Comparison of ENCODE assay signal across 15 cellular contexts in genomic region chr1:164061528-164061927, GRCh38.
DNase-seq lines count a peak whose midpoint lies in the region; ATAC-seq and TF ChIP-seq lines count a peak whose summit lies in the region.
"Had no signal": no experiment of that assay in that cellular context is flagged by ENCODE, and none has a peak within 500 bp of the region (broad histone marks: within the 10 kb centered on the region; RNA-seq: fewer than 3 reads in every experiment).

No MANE protein-coding gene starts in this region.

- no peak for DNase-seq in activated naive CD8-positive, alpha-beta T cell treated with anti-CD3 and anti-CD28 coated beads, Interleukin-2, amount 50 U/mL, for 24 hours
- DNase-seq in activated naive CD8-positive, alpha-beta T cell treated with anti-CD3 and anti-CD28 coated beads for 36 hours, result no peak
- peak in 2 of 3 donors; percentile 10 to 40 for DNase-seq in mucosa of descending colon
- DNase-seq in stimulated activated effector memory CD8-positive, alpha-beta T cell treated with anti-CD3 and anti-CD28 coated beads, Interleukin-12 subunit alpha, Interleukin-12 subunit beta, amount 100 ng/mL, for 72 hours (ENCODE audit: low spot score in 2 of 2), result no peak
- DNase-seq in aorta, result peak in 1 of 2 donors; percentile 57
- no peak for DNase-seq in NK-92 treated with Interleukin-12 subunit alpha and Interleukin-12 subunit beta, amount 100 ng/mL, for 24 hours (lab: John Stamatoyannopoulos, UW)
- DNase-seq: AML-193; Caco-2; CD4-positive, alpha-beta T cell; GM23248 had no signal

- no peaks in the 10 kb centered on the region for H3K4me1 ChIP-seq in mucosa of descending colon (ENCODE audit: low read depth)
- no peaks in the 10 kb centered on the region for H3K4me1 ChIP-seq in aorta (ENCODE audit: control insufficient read depth in 1 of 2, insufficient read depth in 2 of 2, low read length in 2 of 2)
- H3K4me1 ChIP-seq: HAP-1 had no signal

- H3K36me3 ChIP-seq in mucosa of descending colon (ENCODE audit: low read depth) (no peaks in the 10 kb centered on the region), aorta (ENCODE audit: control insufficient read depth in 1 of 2, insufficient read depth in 2 of 2, low read length in 1 of 2) (no peaks in the 10 kb centered on the region)
- H3K36me3 ChIP-seq: HAP-1 had no signal

- H3K27me3 ChIP-seq in aorta (ENCODE audit: control insufficient read depth in 1 of 2, insufficient read depth in 2 of 2, low read length in 1 of 2), result no peaks in the 10 kb centered on the region

- no peak for TF ChIP-seq CTCF in mucosa of descending colon (IDR thresholded peaks at IDR 0.05)

- H3K9me3 ChIP-seq in mucosa of descending colon (no peaks in the 10 kb centered on the region), aorta (ENCODE audit: control insufficient read depth, low read length) (no peaks in the 10 kb centered on the region)
- H3K9me3 ChIP-seq: A549, Caco-2, HAP-1 had no signal

- H3K27ac ChIP-seq in aorta (ENCODE audit: low read depth in 1 of 2, low read length in 2 of 2), result no peak overlapping the region
- H3K27ac ChIP-seq: 22Rv1, A549, C4-2B, GM23248 had no signal

- H3K9me3 Mint-ChIP-seq in activated naive CD8-positive, alpha-beta T cell treated with anti-CD3 and anti-CD28 coated beads, Interleukin-2, amount 50 U/mL, for 24 hours, result peaks cover 9% of the 10 kb centered on the region
- H3K9me3 Mint-ChIP-seq in activated naive CD8-positive, alpha-beta T cell treated with anti-CD3 and anti-CD28 coated beads for 36 hours, result peaks cover 8% of the 10 kb centered on the region
- peaks cover 4% of the 10 kb centered on the region for H3K9me3 Mint-ChIP-seq in stimulated activated effector memory CD8-positive, alpha-beta T cell treated with anti-CD3 and anti-CD28 coated beads, Interleukin-12 subunit alpha, Interleukin-12 subunit beta, amount 100 ng/mL, for 72 hours

- H3K27ac Mint-ChIP-seq in activated naive CD8-positive, alpha-beta T cell treated with anti-CD3 and anti-CD28 coated beads, Interleukin-2, amount 50 U/mL, for 24 hours, result no peak overlapping the region
- no peak overlapping the region for H3K27ac Mint-ChIP-seq in activated naive CD8-positive, alpha-beta T cell treated with anti-CD3 and anti-CD28 coated beads for 36 hours
- no peak overlapping the region for H3K27ac Mint-ChIP-seq in stimulated activated effector memory CD8-positive, alpha-beta T cell treated with anti-CD3 and anti-CD28 coated beads, Interleukin-12 subunit alpha, Interleukin-12 subunit beta, amount 100 ng/mL, for 72 hours
- H3K27ac Mint-ChIP-seq: CD4-positive, alpha-beta T cell had no signal

- no peak overlapping the region for H3K4me3 Mint-ChIP-seq in activated naive CD8-positive, alpha-beta T cell treated with anti-CD3 and anti-CD28 coated beads, Interleukin-2, amount 50 U/mL, for 24 hours
- no peak overlapping the region for H3K4me3 Mint-ChIP-seq in activated naive CD8-positive, alpha-beta T cell treated with anti-CD3 and anti-CD28 coated beads for 36 hours
- H3K4me3 Mint-ChIP-seq in stimulated activated effector memory CD8-positive, alpha-beta T cell treated with anti-CD3 and anti-CD28 coated beads, Interleukin-12 subunit alpha, Interleukin-12 subunit beta, amount 100 ng/mL, for 72 hours, result no peak overlapping the region
- H3K4me3 Mint-ChIP-seq: CD4-positive, alpha-beta T cell had no signal

- no peak overlapping the region for H3K4me3 ChIP-seq in mucosa of descending colon
- H3K4me3 ChIP-seq in aorta (ENCODE audit: low read length in 2 of 2), result no peak overlapping the region
- H3K4me3 ChIP-seq: A549, GM23248, HAP-1 had no signal

- ATAC-seq in activated naive CD8-positive, alpha-beta T cell treated with anti-CD3 and anti-CD28 coated beads, Interleukin-2, amount 50 U/mL, for 24 hours, result peak; percentile 24
- ATAC-seq in mucosa of descending colon (no peak), aorta (ENCODE audit: low FRiP score) (peak; percentile 7), HG02981 (IDR thresholded peaks at IDR 0.05; ENCODE audit: unreplicated experiment) (no peak)
- peak; percentile 28 for ATAC-seq in stimulated activated effector memory CD8-positive, alpha-beta T cell treated with anti-CD3 and anti-CD28 coated beads, Interleukin-12 subunit alpha, Interleukin-12 subunit beta, amount 100 ng/mL, for 72 hours
- ATAC-seq: A549 had no signal

- intact Hi-C loops in mucosa of descending colon (cut with DNase I, micrococcal nuclease), result no loop called here
- intact Hi-C loops in aorta (cut with DNase I), result no loop called here

- 55 to 72% methylated on average over 3 of the region's 3 CpGs for WGBS in aorta, 2 donors

- H3K36me3 Mint-ChIP-seq in activated naive CD8-positive, alpha-beta T cell treated with anti-CD3 and anti-CD28 coated beads, Interleukin-2, amount 50 U/mL, for 24 hours (ENCODE audit: low read depth), result no peaks in the 10 kb centered on the region
- no peaks in the 10 kb centered on the region for H3K36me3 Mint-ChIP-seq in activated naive CD8-positive, alpha-beta T cell treated with anti-CD3 and anti-CD28 coated beads for 36 hours
- H3K36me3 Mint-ChIP-seq in stimulated activated effector memory CD8-positive, alpha-beta T cell treated with anti-CD3 and anti-CD28 coated beads, Interleukin-12 subunit alpha, Interleukin-12 subunit beta, amount 100 ng/mL, for 72 hours, result no peaks in the 10 kb centered on the region

- no peaks in the 10 kb centered on the region for H3K27me3 Mint-ChIP-seq in activated naive CD8-positive, alpha-beta T cell treated with anti-CD3 and anti-CD28 coated beads, Interleukin-2, amount 50 U/mL, for 24 hours
- H3K27me3 Mint-ChIP-seq in activated naive CD8-positive, alpha-beta T cell treated with anti-CD3 and anti-CD28 coated beads for 36 hours, result no peaks in the 10 kb centered on the region
- H3K27me3 Mint-ChIP-seq: CD4-positive, alpha-beta T cell had no signal

- no peaks in the 10 kb centered on the region for H3K4me1 Mint-ChIP-seq in activated naive CD8-positive, alpha-beta T cell treated with anti-CD3 and anti-CD28 coated beads, Interleukin-2, amount 50 U/mL, for 24 hours
- no peaks in the 10 kb centered on the region for H3K4me1 Mint-ChIP-seq in activated naive CD8-positive, alpha-beta T cell treated with anti-CD3 and anti-CD28 coated beads for 36 hours
- H3K4me1 Mint-ChIP-seq in stimulated activated effector memory CD8-positive, alpha-beta T cell treated with anti-CD3 and anti-CD28 coated beads, Interleukin-12 subunit alpha, Interleukin-12 subunit beta, amount 100 ng/mL, for 72 hours, result no peaks in the 10 kb centered on the region

Comparison
In these comparisons a context has a peak if more than half of its experiments do, and no peak if none do; other contexts are left out.
1. ATAC-seq: peak in activated naive CD8-positive, alpha-beta T cell treated with anti-CD3 and anti-CD28 coated beads, Interleukin-2, amount 50 U/mL, for 24 hours (single experiment), stimulated activated effector memory CD8-positive, alpha-beta T cell treated with anti-CD3 and anti-CD28 coated beads, Interleukin-12 subunit alpha, Interleukin-12 subunit beta, amount 100 ng/mL, for 72 hours (single experiment) and aorta (single experiment); none in mucosa of descending colon (single experiment) and HG02981 (single experiment).
2. DNase-seq: peak in mucosa of descending colon (2 of 3); none in activated naive CD8-positive, alpha-beta T cell treated with anti-CD3 and anti-CD28 coated beads, Interleukin-2, amount 50 U/mL, for 24 hours (single experiment), activated naive CD8-positive, alpha-beta T cell treated with anti-CD3 and anti-CD28 coated beads for 36 hours (single experiment), stimulated activated effector memory CD8-positive, alpha-beta T cell treated with anti-CD3 and anti-CD28 coated beads, Interleukin-12 subunit alpha, Interleukin-12 subunit beta, amount 100 ng/mL, for 72 hours (0 of 2) and NK-92 treated with Interleukin-12 subunit alpha and Interleukin-12 subunit beta, amount 100 ng/mL, for 24 hours (single experiment).